In the genomic region with DNA sequence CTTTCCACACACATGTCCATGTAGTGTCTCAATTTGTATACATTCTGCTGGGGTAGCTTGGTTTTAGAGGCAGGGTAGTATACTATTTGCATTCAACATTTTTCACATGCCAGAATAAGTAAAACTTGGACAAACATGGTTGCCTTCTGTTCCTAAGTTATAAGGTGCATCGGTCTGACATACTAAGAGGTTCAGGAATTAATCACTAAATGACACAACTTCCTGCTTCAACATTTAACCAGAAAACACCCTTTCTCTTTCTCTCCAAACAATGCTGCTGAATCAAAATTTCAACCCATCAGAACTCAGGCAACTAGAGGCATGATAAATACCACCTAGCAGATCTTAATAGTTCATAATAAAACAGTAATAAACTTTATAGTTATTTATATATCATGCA, we compare ENCODE assay signal across 14 cellular contexts. TPM values are rescaled to one million over a fixed set of nuclear protein-coding genes. Genes with fewer than 3 reads are reported as not detected.
A peak's percentile ranks its signal among the peaks of the same experiment; 100 is the strongest.
DNase-seq lines count a peak whose midpoint lies in the region; ATAC-seq and TF ChIP-seq lines count a peak whose summit lies in the region.
"Had no signal": no experiment of that assay in that cellular context is flagged by ENCODE, and none has a peak within 500 bp of the region (broad histone marks: within the 10 kb centered on the region; RNA-seq: fewer than 3 reads in every experiment).

No MANE protein-coding gene starts in this region.

- H3K27me3 Mint-ChIP-seq in CD4-positive, CD25-positive, alpha-beta regulatory T cell = no peaks in the 10 kb centered on the region

- peak overlapping the region; percentile 6 to 40 (median 34) for H3K27ac Mint-ChIP-seq in CD4-positive, CD25-positive, alpha-beta regulatory T cell

- H3K9me3 Mint-ChIP-seq in CD4-positive, CD25-positive, alpha-beta regulatory T cell = no peaks in the 10 kb centered on the region

- no peak overlapping the region for H4K8ac ChIP-seq in neuronal stem cell (ENCODE audit: low read depth, low read length)

- POLR2A ChIA-PET in RWPE1 (lab: Yijun Ruan, JAX; ENCODE audit: low non-redundant PET) = no interaction called here

- H3K4ac ChIP-seq in neuronal stem cell (ENCODE audit: low read length) = no peak overlapping the region

- H3K4me1 ChIP-seq in CD4-positive, CD25-positive, alpha-beta regulatory T cell (ENCODE audit: control insufficient read depth, insufficient read depth, low read length, poor library complexity, severe bottlenecking) = peaks cover 19% of the 10 kb centered on the region
- H3K4me1 ChIP-seq in neuronal stem cell (ENCODE audit: control insufficient read depth in 2 of 2, insufficient read depth in 1 of 2, low read depth in 1 of 2, low read length in 2 of 2) (no peaks in the 10 kb centered on the region), psoas muscle (no peaks in the 10 kb centered on the region)
- H3K4me1 ChIP-seq: esophagus squamous epithelium had no signal

- H3K4me3 ChIP-seq in CD4-positive, CD25-positive, alpha-beta regulatory T cell (ENCODE audit: low read depth, low read length) = no peak overlapping the region
- H3K4me3 ChIP-seq in neuronal stem cell (ENCODE audit: low read length in 2 of 2) = no peak overlapping the region
- H3K4me3 ChIP-seq in psoas muscle = no peak overlapping the region
- H3K4me3 ChIP-seq: esophagus squamous epithelium had no signal

- CTCF ChIA-PET in RWPE1 (lab: Yijun Ruan, JAX) = no interaction called here

- no peak overlapping the region for H2BK120ac ChIP-seq in neuronal stem cell (ENCODE audit: low read depth, low read length)

- peak in 1 of 3 donors; percentile 45 for DNase-seq in CD4-positive, CD25-positive, alpha-beta regulatory T cell
- DNase-seq in RWPE1 (ENCODE audit: low spot score) (peak; percentile 2), dermis blood vessel endothelial cell (peak; percentile 40), neuronal stem cell (ENCODE audit: low spot score) (no peak), psoas muscle (no peak), NCI-H187 (lab: John Stamatoyannopoulos, UW) (no peak)
- DNase-seq in stimulated activated CD4-positive, alpha-beta T cell treated with anti-CD3 and anti-CD28 coated beads, Interleukin-4, amount 100 ng/mL, for 1 hour = no peak
- DNase-seq: AML-193, DMS53, esophagus squamous epithelium, NCI-H1092 treated with DMSO at 0.1 percent for 48 hours, NCI-H446 treated with DMSO at 0.1 percent for 48 hours, RPMI8226 had no signal

- no peak overlapping the region for H2BK5ac ChIP-seq in neuronal stem cell (ENCODE audit: low read length)

- no peak overlapping the region for H4K91ac ChIP-seq in neuronal stem cell (ENCODE audit: low read depth, low read length, poor library complexity)

- H3K27me3 ChIP-seq in CD4-positive, CD25-positive, alpha-beta regulatory T cell (ENCODE audit: control insufficient read depth, insufficient read depth, low read length) = no peaks in the 10 kb centered on the region
- H3K27me3 ChIP-seq in neuronal stem cell (ENCODE audit: control insufficient read depth in 3 of 3, insufficient read depth in 3 of 3, low read depth in 1 of 3, low read length in 3 of 3) (no peaks in the 10 kb centered on the region), psoas muscle (ENCODE audit: insufficient read depth in 3 of 3, low read length in 2 of 3) (no peaks in the 10 kb centered on the region)
- H3K27me3 ChIP-seq: esophagus squamous epithelium had no signal

- H3K79me1 ChIP-seq in neuronal stem cell (ENCODE audit: low read depth, low read length) = no peaks in the 10 kb centered on the region

- no peak overlapping the region for H3K27ac ChIP-seq in CD4-positive, CD25-positive, alpha-beta regulatory T cell (ENCODE audit: insufficient read depth, low read length, poor library complexity, severe bottlenecking)
- H3K27ac ChIP-seq in RWPE1 (no peak overlapping the region), neuronal stem cell (replicated peaks; ENCODE audit: low read length) (no peak overlapping the region), psoas muscle (no peak overlapping the region)
- H3K27ac ChIP-seq: esophagus squamous epithelium had no signal

- no peak for ATAC-seq in CD4-positive, CD25-positive, alpha-beta regulatory T cell (ENCODE audit: low read depth in 2 of 2)
- ATAC-seq in GM18873 (IDR thresholded peaks at IDR 0.05; ENCODE audit: low FRiP score, unreplicated experiment) (peak; percentile 43), psoas muscle (no peak)

- no peaks in the 10 kb centered on the region for H3K9me3 ChIP-seq in CD4-positive, CD25-positive, alpha-beta regulatory T cell (ENCODE audit: control insufficient read depth in 2 of 2, low read length in 2 of 2)
- H3K9me3 ChIP-seq in neuronal stem cell (replicated peaks in 1 of 2; ENCODE audit: control insufficient read depth in 2 of 2, insufficient read depth in 1 of 2, low read depth in 1 of 2, low read length in 2 of 2) = no peaks in the 10 kb centered on the region
- H3K9me3 ChIP-seq in psoas muscle = no peaks in the 10 kb centered on the region
- H3K9me3 ChIP-seq: esophagus squamous epithelium had no signal

- no peak overlapping the region for H2AK5ac ChIP-seq in neuronal stem cell (ENCODE audit: low read depth, low read length)

- no peak overlapping the region for H3K4me2 ChIP-seq in neuronal stem cell (ENCODE audit: insufficient read depth, low read length, poor library complexity, severe bottlenecking)

- H3K9ac ChIP-seq in neuronal stem cell (ENCODE audit: low read depth, low read length, poor library complexity) = no peak overlapping the region

- H3K14ac ChIP-seq in neuronal stem cell (ENCODE audit: low read length) = no peak overlapping the region

- H3K36me3 Mint-ChIP-seq in CD4-positive, CD25-positive, alpha-beta regulatory T cell = peaks cover 54% of the 10 kb centered on the region

- no peak overlapping the region for H2BK12ac ChIP-seq in neuronal stem cell (ENCODE audit: low read length)

- peaks cover 19 to 36% (median 30%) of the 10 kb centered on the region in 4 donors for H3K4me1 Mint-ChIP-seq in CD4-positive, CD25-positive, alpha-beta regulatory T cell

- H2BK15ac ChIP-seq in neuronal stem cell (ENCODE audit: low read length) = no peak overlapping the region

- intact Hi-C loops in psoas muscle (cut with DNase I) = no loop called here

- H3K18ac ChIP-seq in neuronal stem cell (ENCODE audit: low read length) = no peak overlapping the region

- no CpG with 5 or more reads among the region's 1 CpG for WGBS in neuronal stem cell (ENCODE audit: extremely low coverage in 2 of 2, insufficient read length in 2 of 2, insufficient replicate concordance in 1 of 2), 2 donors
- 63 to 76% (median 74%) methylated on average over 1 of the region's 1 CpG for WGBS in psoas muscle, 3 donors

- H3K4me3 Mint-ChIP-seq in CD4-positive, CD25-positive, alpha-beta regulatory T cell = no peak overlapping the region

- no peak overlapping the region for H3K23ac ChIP-seq in neuronal stem cell (ENCODE audit: low read depth, low read length, poor library complexity)

- no peak for TF ChIP-seq CTCF in RWPE1 (conservative IDR thresholded peaks at IDR 0.05; ENCODE audit: low read depth)
- no peak for TF ChIP-seq CTCF in psoas muscle (IDR thresholded peaks at IDR 0.05)

- H2AFZ ChIP-seq in neuronal stem cell (ENCODE audit: low read length) = no peak overlapping the region

- H3K36me3 ChIP-seq in CD4-positive, CD25-positive, alpha-beta regulatory T cell (ENCODE audit: control insufficient read depth, insufficient read depth, low read length) = peaks cover 18% of the 10 kb centered on the region
- H3K36me3 ChIP-seq in neuronal stem cell (replicated peaks in 1 of 2; ENCODE audit: control insufficient read depth in 2 of 2, insufficient read depth in 2 of 2, low read length in 2 of 2) = peaks cover 0 to 12% of the 10 kb centered on the region in 2 donors
- H3K36me3 ChIP-seq in psoas muscle (ENCODE audit: insufficient read depth in 1 of 2, low read depth in 1 of 2) = peaks cover 0 to 43% of the 10 kb centered on the region in 2 donors

RNA-seq across cellular contexts. Expression of a gene that starts 56.9 kb away (rescaled TPM):
- 10.5 TPM for total RNA-seq in CD4-positive, CD25-positive, alpha-beta regulatory T cell
- 10 to 100 TPM; 21.2 to 28.0 (median 23.3) TPM for polyA plus RNA-seq in CD4-positive, CD25-positive, alpha-beta regulatory T cell
- total RNA-seq in dermis blood vessel endothelial cell = 97.2 and 102 TPM in 2 replicates
- polyA plus RNA-seq in neuronal stem cell (2013, experiment 1 of 2) = 5.0 TPM
- 5.3 TPM for polyA plus RNA-seq in neuronal stem cell (2013, experiment 2 of 2)
- 1 to 10 TPM; 4.6 to 6.4 (median 5.1) TPM for total RNA-seq in psoas muscle
- polyA plus RNA-seq in psoas muscle = 1 to 10 TPM; 3.0 to 7.6 (median 5.0) TPM

Comparison
In these comparisons a context has a peak if more than half of its experiments do, and no peak if none do; other contexts are left out.
1. DNase-seq: peak in RWPE1 (single experiment) and dermis blood vessel endothelial cell (single experiment); none in neuronal stem cell (single experiment), stimulated activated CD4-positive, alpha-beta T cell treated with anti-CD3 and anti-CD28 coated beads, Interleukin-4, amount 100 ng/mL, for 1 hour (single experiment), psoas muscle (0 of 2) and NCI-H187 (0 of 2).